ENCODE assay signal across 16 cellular contexts in the genomic region with DNA sequence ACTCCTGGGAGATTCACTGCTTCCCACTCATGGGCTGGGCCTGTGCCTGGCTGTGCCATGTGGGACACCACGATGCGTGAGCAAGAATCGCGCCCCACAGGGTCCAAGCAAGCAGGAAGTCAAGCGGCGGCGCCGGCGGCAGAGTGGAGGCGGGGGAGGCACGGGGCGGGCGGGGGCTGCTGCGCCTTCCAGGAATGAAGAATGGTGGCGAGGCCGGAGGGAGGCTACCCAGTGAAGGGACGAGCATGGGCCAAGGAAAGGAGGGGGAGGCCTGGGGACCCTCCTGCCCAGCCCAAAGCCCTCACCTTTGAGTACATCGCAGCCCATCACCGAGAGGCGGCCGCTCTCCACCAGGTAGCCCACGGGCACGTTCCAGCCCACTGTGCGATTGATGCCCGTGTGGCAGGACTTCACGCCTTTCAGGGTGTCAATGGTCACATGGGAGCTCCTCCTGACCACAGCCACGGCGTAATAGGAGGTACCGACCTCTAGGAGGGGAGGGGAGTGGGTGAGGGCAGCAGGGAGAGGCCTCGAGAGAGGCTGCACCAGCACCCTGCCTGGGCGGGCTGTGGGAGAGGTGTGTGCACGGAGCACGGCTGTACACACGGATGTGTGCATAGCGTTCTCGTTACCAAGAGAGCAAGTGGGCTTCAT. TPM values are rescaled to one million over a fixed set of nuclear protein-coding genes. Genes with fewer than 3 reads are reported as not detected.
DNase-seq lines count a peak whose midpoint lies in the region; ATAC-seq and TF ChIP-seq lines count a peak whose summit lies in the region.
"Had no signal": no experiment of that assay in that cellular context is flagged by ENCODE, and none has a peak within 500 bp of the region (broad histone marks: within the 10 kb centered on the region; RNA-seq: fewer than 3 reads in every experiment).

No MANE protein-coding gene starts in this region.

- POLR2A ChIA-PET in naive thymus-derived CD8-positive, alpha-beta T cell (lab: Charles Lee): no interaction called here

- H3K27me3 Mint-ChIP-seq in naive thymus-derived CD8-positive, alpha-beta T cell: peaks cover 0 to 7% (median 3%) of the 10 kb centered on the region in 5 donors

- peak; percentile 12 for ATAC-seq in GM19043 (IDR thresholded peaks at IDR 0.05; ENCODE audit: low read depth, unreplicated experiment)
- ATAC-seq in naive thymus-derived CD8-positive, alpha-beta T cell: no peak
- no peak for ATAC-seq in GM21576 (IDR thresholded peaks at IDR 0.05; ENCODE audit: unreplicated experiment)
- no peak for ATAC-seq in HG03095 (IDR thresholded peaks at IDR 0.05; ENCODE audit: unreplicated experiment)
- ATAC-seq: A549, gastrocnemius medialis, PC-3 had no signal

- no peak for TF ChIP-seq CTCF in SU-DHL-6 (IDR thresholded peaks at IDR 0.05; ENCODE audit: insufficient read depth, low read length, poor library complexity, severe bottlenecking)

- H3K27me3 ChIP-seq in SU-DHL-6 (ENCODE audit: low read length): no peaks in the 10 kb centered on the region

- H3K4me3 ChIP-seq in SU-DHL-6 (ENCODE audit: insufficient read depth, low read length, poor library complexity, severe bottlenecking): no peak overlapping the region
- H3K4me3 ChIP-seq: A549, adrenal gland, gastrocnemius medialis, neural progenitor cell had no signal

- no peaks in the 10 kb centered on the region for H4K20me1 ChIP-seq in SU-DHL-6 (ENCODE audit: low read depth, low read length)

- H3K27ac ChIP-seq in SU-DHL-6 (ENCODE audit: low read depth, low read length): 0 out of 2 replicates have a peak overlapping the region, but pooled peaks have one; percentile 0
- H3K27ac ChIP-seq: A549, adrenal gland, gastrocnemius medialis, neural progenitor cell had no signal

- H3K4me1 Mint-ChIP-seq in naive thymus-derived CD8-positive, alpha-beta T cell: peaks cover 2 to 23% (median 17%) of the 10 kb centered on the region in 4 donors

- peak overlapping the region; percentile 29; the same call in 1 of the 2 replicates for H3K9ac ChIP-seq in SU-DHL-6 (ENCODE audit: low read length)
- H3K9ac ChIP-seq: neural progenitor cell had no signal

- no peaks in the 10 kb centered on the region for H3K9me3 Mint-ChIP-seq in naive thymus-derived CD8-positive, alpha-beta T cell
- H3K9me3 Mint-ChIP-seq: neural progenitor cell; T-helper 2 cell treated with Interferon-gamma antibody and Interleukin-4, amounts not matched to agents 5 μg/mL and 100 μg/mL, for 36 hours; type B pancreatic cell had no signal

- peaks cover 4% of the 10 kb centered on the region; the same call in 1 of the 2 replicates for H3F3A ChIP-seq in SU-DHL-6 (ENCODE audit: insufficient read depth)

- H3K4me3 Mint-ChIP-seq in naive thymus-derived CD8-positive, alpha-beta T cell: peak overlapping the region in 7 of 10 donors; percentile 24 to 73 (median 64)
- H3K4me3 Mint-ChIP-seq: T-helper 2 cell treated with Interferon-gamma antibody and Interleukin-4, amounts not matched to agents 5 μg/mL and 100 μg/mL, for 36 hours had no signal

- H3K4me2 ChIP-seq in SU-DHL-6 (ENCODE audit: low read depth, low read length, poor library complexity, severe bottlenecking): peak overlapping the region; percentile 46
- H3K4me2 ChIP-seq: A549, neural progenitor cell had no signal

- H3K79me2 ChIP-seq in SU-DHL-6 (ENCODE audit: insufficient read depth, low read length): no peaks in the 10 kb centered on the region

- H3K27ac Mint-ChIP-seq in naive thymus-derived CD8-positive, alpha-beta T cell: peak overlapping the region in 2 of 10 donors; percentile 22 to 44
- H3K27ac Mint-ChIP-seq: type B pancreatic cell had no signal

- H2AFZ ChIP-seq in SU-DHL-6 (ENCODE audit: low read depth, low read length, severe bottlenecking): no peak overlapping the region
- H2AFZ ChIP-seq: neural progenitor cell had no signal

- H3K9me2 ChIP-seq in SU-DHL-6 (replicated peaks; ENCODE audit: insufficient read depth, low read length): no peaks in the 10 kb centered on the region

- H3K9me3 ChIP-seq in SU-DHL-6 (ENCODE audit: insufficient read depth, low read length): no peaks in the 10 kb centered on the region
- H3K9me3 ChIP-seq: A549, adrenal gland, gastrocnemius medialis had no signal

- DNase-seq in NCI-H1417 (lab: John Stamatoyannopoulos, UW) (peak; percentile 74 to 85 (median 82)), NCI-H1417 treated with DMSO at 0.1 percent for 48 hours (lab: John Stamatoyannopoulos, UW) (no peak), Kasumi-1 (lab: John Stamatoyannopoulos, UW) (no peak)
- DNase-seq in naive thymus-derived CD8-positive, alpha-beta T cell: no peak
- DNase-seq: gastrocnemius medialis, GOT3, PC-3 had no signal

- H3K36me3 Mint-ChIP-seq in naive thymus-derived CD8-positive, alpha-beta T cell: peaks cover 0 to 3% (median 0%) of the 10 kb centered on the region in 3 donors
- H3K36me3 Mint-ChIP-seq: neural progenitor cell, type B pancreatic cell had no signal

- H3K36me3 ChIP-seq in SU-DHL-6 (ENCODE audit: low read length): no peaks in the 10 kb centered on the region
- H3K36me3 ChIP-seq: adrenal gland, gastrocnemius medialis, neural progenitor cell had no signal

RNA-seq across cellular contexts. Expression of gene MELTF, which starts 5.5 kb away (rescaled TPM):
- total RNA-seq in naive thymus-derived CD8-positive, alpha-beta T cell: 1 to 10 TPM in 1 of 2 experiments, under 1 TPM in 1; 0.36 to 1.2 TPM
- under 1 TPM in 1 of 3 donors, not detected in 2; 0.12 TPM for polyA plus RNA-seq in naive thymus-derived CD8-positive, alpha-beta T cell

RNA-seq across cellular contexts. Expression of gene PIGZ, which starts 55.5 kb away (rescaled TPM):
- under 1 TPM; 0.13 to 0.19 TPM for total RNA-seq in naive thymus-derived CD8-positive, alpha-beta T cell
- polyA plus RNA-seq in naive thymus-derived CD8-positive, alpha-beta T cell: under 1 TPM in 2 of 3 donors, not detected in 1; 0.32 to 0.55 TPM

Comparison
In these comparisons a context has a peak if more than half of its experiments do, and no peak if none do; other contexts are left out.
1. DNase-seq: peak in NCI-H1417 (3 of 3); none in NCI-H1417 treated with DMSO at 0.1 percent for 48 hours (single experiment), naive thymus-derived CD8-positive, alpha-beta T cell (0 of 10) and Kasumi-1 (0 of 2).